ENCODE assay signal across 11 cellular contexts in the genomic region with DNA sequence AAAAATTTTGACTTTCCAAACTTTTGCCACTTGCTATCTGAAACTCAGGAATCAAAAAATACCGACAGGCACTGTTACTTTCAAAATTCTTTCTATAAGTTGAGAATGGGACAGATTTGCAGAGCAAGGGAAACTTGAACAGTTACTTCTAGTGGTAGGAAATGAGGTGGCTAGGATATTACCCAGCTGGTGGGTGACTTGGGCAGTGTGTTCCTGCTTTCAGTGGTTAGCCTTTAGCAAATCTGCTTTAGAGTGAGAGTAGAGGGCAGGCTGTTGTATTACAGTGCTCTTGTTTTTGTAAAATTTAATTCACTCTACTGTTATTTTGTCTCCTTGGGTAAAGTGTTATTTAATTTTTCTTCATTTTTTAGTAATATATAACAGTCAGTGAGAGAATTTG. TPM values are rescaled to one million over a fixed set of nuclear protein-coding genes. Genes with fewer than 3 reads are reported as not detected.
DNase-seq lines count a peak whose midpoint lies in the region; ATAC-seq and TF ChIP-seq lines count a peak whose summit lies in the region.
"Had no signal": no experiment of that assay in that cellular context is flagged by ENCODE, and none has a peak within 500 bp of the region (broad histone marks: within the 10 kb centered on the region; RNA-seq: fewer than 3 reads in every experiment).

No MANE protein-coding gene starts in this region.

- H3K36me3 ChIP-seq in HEK293 (ENCODE audit: control insufficient read depth in 2 of 2, insufficient read depth in 1 of 2, low read length in 2 of 2): peaks cover 76 to 81% of the 10 kb centered on the region in 2 experiments
- peaks cover 16 to 51% (median 44%) of the 10 kb centered on the region in 3 donors for H3K36me3 ChIP-seq in skeletal muscle tissue (ENCODE audit: control insufficient read depth in 3 of 3, insufficient read depth in 3 of 3, low read length in 3 of 3)

- ATAC-seq in GM19035 (IDR thresholded peaks at IDR 0.05; ENCODE audit: unreplicated experiment): peak; percentile 64
- ATAC-seq in HG03460 (IDR thresholded peaks at IDR 0.05; ENCODE audit: unreplicated experiment): peak; percentile 84

- no peak overlapping the region for H3K27ac ChIP-seq in HEK293 (ENCODE audit: extremely low read depth, low read depth, low read length)
- peak overlapping the region; percentile 70 for H3K27ac ChIP-seq in skeletal muscle tissue (ENCODE audit: low read depth, low read length)

- POLR2A ChIA-PET in HEK293 (lab: Yijun Ruan, JAX): no interaction called here

- H3K9me3 ChIP-seq in HEK293 (ENCODE audit: control insufficient read depth, insufficient read depth, low read depth, low read length) (no peaks in the 10 kb centered on the region), skeletal muscle tissue (ENCODE audit: control insufficient read depth in 3 of 3, low read length in 3 of 3) (no peaks in the 10 kb centered on the region)

- no peak for TF ChIP-seq CTCF in HEK293 (tag by site-specific recombination; IDR thresholded peaks at IDR 0.05)

- H3K9ac ChIP-seq in skeletal muscle tissue (ENCODE audit: low read depth in 1 of 3, low read length in 3 of 3): peak overlapping the region in 2 of 3 donors; percentile 8 to 17

- H3K4me3 ChIP-seq in HEK293 (ENCODE audit: low read depth, low read length) (no peak overlapping the region), skeletal muscle tissue (ENCODE audit: low read length in 3 of 3) (no peak overlapping the region)

- H3K4me1 ChIP-seq in HEK293 (ENCODE audit: control insufficient read depth, insufficient read depth, low read length) (no peaks in the 10 kb centered on the region), skeletal muscle tissue (ENCODE audit: control insufficient read depth in 3 of 3, insufficient read depth in 3 of 3, low read length in 3 of 3) (peaks cover 14 to 21% (median 19%) of the 10 kb centered on the region in 3 donors)

- CTCF ChIA-PET in HEK293 (lab: Yijun Ruan, JAX): no interaction called here

- H3K27me3 ChIP-seq in skeletal muscle tissue (ENCODE audit: control insufficient read depth in 3 of 3, insufficient read depth in 3 of 3, low read length in 3 of 3): no peaks in the 10 kb centered on the region

- DNase-seq in C1 segment of cervical spinal cord (lab: John Stamatoyannopoulos, UW) (no peak), putamen (ENCODE audit: low spot score) (no peak), RKO (ENCODE audit: low spot score) (no peak)
- DNase-seq: activated CD8-positive, alpha-beta memory T cell treated with anti-CD3 and anti-CD28 coated beads for 24 hours; NCI-H1048; NK-92 treated with Interleukin-12 subunit alpha and Interleukin-12 subunit beta, amount 100 ng/mL, for 24 hours had no signal

TF ChIP-seq in HEK293, 187 proteins besides CTCF, POLR2A, EP300 and RAD21:
- TF ChIP-seq ZSCAN30 (tag by site-specific recombination; IDR thresholded peaks at IDR 0.05) (no peak), PRDM1 (tag by site-specific recombination; IDR thresholded peaks at IDR 0.05) (peak; percentile 42; the same call in 1 of the 2 replicates)

RNA-seq across cellular contexts. Expression of a gene that starts 40.2 kb away (rescaled TPM):
- total RNA-seq in skeletal muscle tissue: not detected
- total RNA-seq: epithelial cell of proximal tubule had no signal

RNA-seq across cellular contexts. Expression of a gene that starts 48.0 kb away (rescaled TPM):
- total RNA-seq in skeletal muscle tissue: 110 TPM
